Comparison of ENCODE assay signal across 14 cellular contexts in the genomic region with DNA sequence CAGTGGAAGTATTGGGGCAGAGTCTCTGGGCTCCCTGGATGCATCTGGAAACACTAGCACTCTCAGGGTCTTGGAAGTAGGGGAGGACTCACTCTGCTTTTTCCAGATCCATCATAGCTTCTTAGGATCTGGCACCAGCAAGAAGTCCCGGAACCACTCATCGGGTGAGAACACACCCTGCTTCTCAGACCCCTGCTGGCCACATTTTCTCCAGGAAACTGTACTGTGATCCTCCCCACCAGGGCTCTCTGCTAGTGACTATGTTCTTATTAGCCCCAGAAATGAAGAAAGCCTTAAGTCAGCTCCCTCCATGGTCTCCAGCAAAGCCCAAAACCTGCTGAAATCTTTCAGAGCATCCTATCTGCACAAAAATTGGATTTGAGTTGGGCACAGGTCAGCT.
DNase-seq lines count a peak whose midpoint lies in the region; ATAC-seq and TF ChIP-seq lines count a peak whose summit lies in the region.
"Had no signal": no experiment of that assay in that cellular context is flagged by ENCODE, and none has a peak within 500 bp of the region (broad histone marks: within the 10 kb centered on the region; RNA-seq: fewer than 3 reads in every experiment).

No MANE protein-coding gene starts in this region.

- H3K4me1 ChIP-seq in HCT116 (ENCODE audit: control insufficient read depth in 1 of 2, insufficient read depth in 2 of 2, low read length in 2 of 2) (no peaks in the 10 kb centered on the region), trophoblast cell (ENCODE audit: control insufficient read depth in 1 of 2, insufficient read depth in 2 of 2, low read length in 2 of 2) (peaks cover 11 to 12% of the 10 kb centered on the region in 2 experiments)
- H3K4me1 ChIP-seq: BE2C had no signal

- no peak for DNase-seq in AG04450 (ENCODE audit: low read depth, low spot score)
- DNase-seq in HCT116 (ENCODE audit: low read depth, low spot score) = no peak
- DNase-seq in choroid plexus epithelial cell (ENCODE audit: low read depth) = no peak
- no peak for DNase-seq in trophoblast cell
- no peak for DNase-seq in SW 1271 (lab: John Stamatoyannopoulos, UW)
- DNase-seq in foreskin fibroblast = no peak
- DNase-seq: BE2C; CD8-positive, alpha-beta T cell; COR-L47; DMS153; DMS79 treated with DMSO at 0.1 percent for 48 hours; GDM1 had no signal

- H3K4me2 ChIP-seq in HCT116 (ENCODE audit: low read length) (no peak overlapping the region), trophoblast cell (ENCODE audit: low read length) (no peak overlapping the region)

- H3K27ac ChIP-seq in AG04450 (ENCODE audit: low read depth, low read length) (no peak overlapping the region), HCT116 (ENCODE audit: low read depth, low read length) (no peak overlapping the region), trophoblast cell (ENCODE audit: low read depth, low read length) (no peak overlapping the region)
- H3K27ac ChIP-seq: C4-2B had no signal

- no peak overlapping the region for H3K18ac ChIP-seq in trophoblast cell (ENCODE audit: low read length)

- no peak overlapping the region for H3K23ac ChIP-seq in trophoblast cell (ENCODE audit: low read length)

- TF ChIP-seq RAD21 in HCT116 (IDR thresholded peaks at IDR 0.05; ENCODE audit: low read depth) = no peak

- no peak overlapping the region for H2BK5ac ChIP-seq in trophoblast cell (ENCODE audit: low read depth, low read length, poor library complexity)

- no peak overlapping the region for H2AFZ ChIP-seq in HCT116 (ENCODE audit: low read depth, low read length, poor library complexity, severe bottlenecking)
- H2AFZ ChIP-seq in trophoblast cell (ENCODE audit: insufficient read depth, low read length, poor library complexity) = no peak overlapping the region

- H3K14ac ChIP-seq in trophoblast cell (ENCODE audit: low read length) = peak overlapping the region; percentile 40

- no peaks in the 10 kb centered on the region for H4K20me1 ChIP-seq in HCT116 (ENCODE audit: insufficient read depth)

- no peak overlapping the region for H3K4ac ChIP-seq in trophoblast cell (ENCODE audit: low read depth, low read length)

- no peak overlapping the region for H4K8ac ChIP-seq in trophoblast cell (ENCODE audit: low read depth, low read length)

- no peaks in the 10 kb centered on the region for H3K9me2 ChIP-seq in HCT116 (ENCODE audit: insufficient read depth)

- TF ChIP-seq POLR2A in HCT116 (IDR thresholded peaks at IDR 0.05; ENCODE audit: borderline replicate concordance, extremely low read depth, insufficient read depth, insufficient read length) = no peak

- H3K79me2 ChIP-seq in HCT116 (ENCODE audit: insufficient read depth, low read length) (no peaks in the 10 kb centered on the region), trophoblast cell (ENCODE audit: control insufficient read depth, insufficient read depth, low read length, poor library complexity) (peaks cover 2% of the 10 kb centered on the region)

- peaks cover 10% of the 10 kb centered on the region for H3K79me1 ChIP-seq in trophoblast cell (ENCODE audit: low read length)

- no peak overlapping the region for H2BK120ac ChIP-seq in trophoblast cell (ENCODE audit: insufficient read depth, low read length, poor library complexity)

- no peak overlapping the region for H3K4me3 ChIP-seq in AG04450 (ENCODE audit: low read depth, low read length)
- H3K4me3 ChIP-seq in HCT116 (replicated peaks in 1 of 2; ENCODE audit: low read depth in 1 of 2, low read length in 2 of 2) = no peak overlapping the region
- no peak overlapping the region for H3K4me3 ChIP-seq in choroid plexus epithelial cell (ENCODE audit: low read depth, low read length)
- H3K4me3 ChIP-seq in trophoblast cell (ENCODE audit: low read depth, low read length) = no peak overlapping the region
- no peak overlapping the region for H3K4me3 ChIP-seq in foreskin fibroblast (ENCODE audit: low read depth in 1 of 2, low read length in 2 of 2)

- no peak overlapping the region for H2BK12ac ChIP-seq in trophoblast cell (ENCODE audit: low read length)

- CTCF ChIA-PET in AG04450 (lab: Charles Lee) = no interaction called here
- CTCF ChIA-PET in HCT116 (lab: Charles Lee) = no interaction called here

- H3K36me3 ChIP-seq in HCT116 (ENCODE audit: control insufficient read depth in 1 of 2, insufficient read depth in 2 of 2, low read length in 2 of 2) = no peaks in the 10 kb centered on the region
- no peaks in the 10 kb centered on the region for H3K36me3 ChIP-seq in trophoblast cell (ENCODE audit: control insufficient read depth in 1 of 2, insufficient read depth in 2 of 2, low read length in 2 of 2)
- H3K36me3 ChIP-seq: BE2C had no signal

- H3K27me3 ChIP-seq in AG04450 (ENCODE audit: control insufficient read depth, insufficient read depth, low read length) (no peaks in the 10 kb centered on the region), HCT116 (ENCODE audit: insufficient read depth, low read length) (no peaks in the 10 kb centered on the region), trophoblast cell (ENCODE audit: insufficient read depth, low read length) (no peaks in the 10 kb centered on the region)
- H3K27me3 ChIP-seq: BE2C had no signal

- no TSS peak for BruUV-seq in HCT116 (replicated peaks; lab: Mats Ljungman, UMichigan)

- H3K9me3 ChIP-seq in AG04450 (ENCODE audit: control insufficient read depth, insufficient read depth, low read length) (no peaks in the 10 kb centered on the region), HCT116 (ENCODE audit: control insufficient read depth in 1 of 2, insufficient read depth in 1 of 2, low read depth in 1 of 2, low read length in 2 of 2) (no peaks in the 10 kb centered on the region), trophoblast cell (ENCODE audit: insufficient read depth, low read depth, low read length) (no peaks in the 10 kb centered on the region)
- H3K9me3 ChIP-seq: BE2C had no signal

- H4K91ac ChIP-seq in trophoblast cell (ENCODE audit: low read depth, low read length) = no peak overlapping the region

- no CpG with 5 or more reads among the region's 2 CpGs for WGBS in trophoblast cell (ENCODE audit: extremely low coverage, insufficient coverage, insufficient read length)

- RAD21 ChIA-PET in HCT116 (lab: Charles Lee; ENCODE audit: low non-redundant PET in 1 of 2, low total read pairs in 2 of 2, uncharacterized antibody in 2 of 2, unreplicated experiment in 2 of 2) = no interaction called here

- POLR2A ChIA-PET in AG04450 (lab: Yijun Ruan, JAX) (no interaction called here), HCT116 (lab: Charles Lee) (no interaction called here)

- H3K9ac ChIP-seq in HCT116 (ENCODE audit: low read length) (no peak overlapping the region), trophoblast cell (ENCODE audit: low read length) (no peak overlapping the region)

- peak overlapping the region; percentile 72 for H2AK5ac ChIP-seq in trophoblast cell (ENCODE audit: low read length)

- TF ChIP-seq CTCF in AG04450 (IDR thresholded peaks at IDR 0.05; ENCODE audit: low read depth, low read length) (0 out of 2 replicates have a peak, but pooled peaks have one; percentile 5), HCT116 (IDR thresholded peaks at IDR 0.05 in 2 of 3, conservative IDR thresholded peaks at IDR 0.05 in 1 of 3; ENCODE audit: borderline replicate concordance in 1 of 3, insufficient read depth in 1 of 3, low read depth in 2 of 3, low read length in 2 of 3) (no peak; a peak in 1 of 6 replicates), choroid plexus epithelial cell (conservative IDR thresholded peaks at IDR 0.05; ENCODE audit: low read depth, low read length) (peak; percentile 5), foreskin fibroblast (IDR thresholded peaks at IDR 0.05; ENCODE audit: low read depth, low read length) (no peak)

- intact Hi-C loops in HCT116 (cut with micrococcal nuclease) = no loop called here

- no peak overlapping the region for H4K12ac ChIP-seq in trophoblast cell (ENCODE audit: low read depth, low read length)

- ATAC-seq in HCT116 (peak; percentile 60; the same call in 1 of the 2 replicates), GM18858 (IDR thresholded peaks at IDR 0.05; ENCODE audit: unreplicated experiment) (no peak)
- ATAC-seq: CD8-positive, alpha-beta T cell had no signal

TF ChIP-seq in HCT116, 20 proteins besides CTCF, POLR2A, EP300 and RAD21 (continues in another document):
- TF ChIP-seq, protein P1, sequence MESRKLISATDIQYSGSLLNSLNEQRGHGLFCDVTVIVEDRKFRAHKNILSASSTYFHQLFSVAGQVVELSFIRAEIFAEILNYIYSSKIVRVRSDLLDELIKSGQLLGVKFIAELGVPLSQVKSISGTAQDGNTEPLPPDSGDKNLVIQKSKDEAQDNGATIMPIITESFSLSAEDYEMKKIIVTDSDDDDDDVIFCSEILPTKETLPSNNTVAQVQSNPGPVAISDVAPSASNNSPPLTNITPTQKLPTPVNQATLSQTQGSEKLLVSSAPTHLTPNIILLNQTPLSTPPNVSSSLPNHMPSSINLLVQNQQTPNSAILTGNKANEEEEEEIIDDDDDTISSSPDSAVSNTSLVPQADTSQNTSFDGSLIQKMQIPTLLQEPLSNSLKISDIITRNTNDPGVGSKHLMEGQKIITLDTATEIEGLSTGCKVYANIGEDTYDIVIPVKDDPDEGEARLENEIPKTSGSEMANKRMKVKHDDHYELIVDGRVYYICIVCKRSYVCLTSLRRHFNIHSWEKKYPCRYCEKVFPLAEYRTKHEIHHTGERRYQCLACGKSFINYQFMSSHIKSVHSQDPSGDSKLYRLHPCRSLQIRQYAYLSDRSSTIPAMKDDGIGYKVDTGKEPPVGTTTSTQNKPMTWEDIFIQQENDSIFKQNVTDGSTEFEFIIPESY (IDR thresholded peaks at IDR 0.05; ENCODE audit: extremely low read depth, insufficient replicate concordance, low read length) = no peak
- TF ChIP-seq ZNF274 (IDR thresholded peaks at IDR 0.05; ENCODE audit: low read depth, low read length) (no peak), ELF1 (IDR thresholded peaks at IDR 0.05; ENCODE audit: borderline replicate concordance, low read depth) (no peak), JUND (IDR thresholded peaks at IDR 0.05) (no peak), CBX3 (IDR thresholded peaks at IDR 0.05; ENCODE audit: low read depth) (no peak), SRF (IDR thresholded peaks at IDR 0.05; ENCODE audit: low read depth) (no peak), FOSL1 (IDR thresholded peaks at IDR 0.05; ENCODE audit: low read depth) (no peak), SP1 (IDR thresholded peaks at IDR 0.05; ENCODE audit: low read depth) (no peak), TCF7L2 (IDR thresholded peaks at IDR 0.05; ENCODE audit: borderline replicate concordance, extremely low read depth, insufficient read depth, insufficient read length) (no peak), EZH2 (IDR thresholded peaks at IDR 0.05) (no peak)
- TF ChIP-seq, protein P2, sequence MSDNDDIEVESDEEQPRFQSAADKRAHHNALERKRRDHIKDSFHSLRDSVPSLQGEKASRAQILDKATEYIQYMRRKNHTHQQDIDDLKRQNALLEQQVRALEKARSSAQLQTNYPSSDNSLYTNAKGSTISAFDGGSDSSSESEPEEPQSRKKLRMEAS (IDR thresholded peaks at IDR 0.05) = no peak
- TF ChIP-seq, protein P3, sequence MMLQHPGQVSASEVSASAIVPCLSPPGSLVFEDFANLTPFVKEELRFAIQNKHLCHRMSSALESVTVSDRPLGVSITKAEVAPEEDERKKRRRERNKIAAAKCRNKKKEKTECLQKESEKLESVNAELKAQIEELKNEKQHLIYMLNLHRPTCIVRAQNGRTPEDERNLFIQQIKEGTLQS (IDR thresholded peaks at IDR 0.05) = no peak

Comparison
In these comparisons a context has a peak if more than half of its experiments do, and no peak if none do; other contexts are left out.
1. CTCF ChIP-seq: peak in AG04450 (single experiment) and choroid plexus epithelial cell (single experiment); none in HCT116 (0 of 3) and foreskin fibroblast (single experiment).